Comparison of ENCODE assay signal across 29 cellular contexts in genomic region chr12:56599041-56599440, GRCh38.
"Had no signal": no experiment of that assay in that cellular context is flagged by ENCODE, and none has a peak within 500 bp of the region (broad histone marks: within the 10 kb centered on the region; RNA-seq: fewer than 3 reads in every experiment).

No MANE protein-coding gene starts in this region.

- ATAC-seq: naive thymus-derived CD4-positive, alpha-beta T cell; natural killer cell; psoas muscle; right cardiac atrium; right lobe of liver; stimulated activated memory B cell treated with anti-CD40 and anti-IgM and Interleukin-4, amounts not matched to agents 10 μg/mL and 1 μg/mL and 100 μg/mL, for 72 hours had no signal

- H3K4me3 Mint-ChIP-seq: naive thymus-derived CD4-positive, alpha-beta T cell; natural killer cell; nephron; stimulated activated memory B cell treated with anti-CD40 and anti-IgM and Interleukin-4, amounts not matched to agents 10 μg/mL and 1 μg/mL and 100 μg/mL, for 72 hours; stimulated activated naive CD8-positive, alpha-beta T cell treated with anti-CD3 and anti-CD28 coated beads, Interleukin-15, Interleukin-2, amounts not matched to agents 100 ng/mL and 50 ng/mL, for 24 hours had no signal

- H3K27me3 Mint-ChIP-seq: naive thymus-derived CD4-positive, alpha-beta T cell; progenitor cell of endocrine pancreas; stimulated activated memory B cell treated with anti-CD40 and anti-IgM and Interleukin-4, amounts not matched to agents 10 μg/mL and 1 μg/mL and 100 μg/mL, for 72 hours; stimulated activated naive CD8-positive, alpha-beta T cell treated with anti-CD3 and anti-CD28 coated beads, Interleukin-15, Interleukin-2, amounts not matched to agents 100 ng/mL and 50 ng/mL, for 24 hours had no signal

- H3K9me3 Mint-ChIP-seq: natural killer cell; nephron; stimulated activated memory B cell treated with anti-CD40 and anti-IgM and Interleukin-4, amounts not matched to agents 10 μg/mL and 1 μg/mL and 100 μg/mL, for 72 hours; stimulated activated naive CD8-positive, alpha-beta T cell treated with anti-CD3 and anti-CD28 coated beads, Interleukin-15, Interleukin-2, amounts not matched to agents 100 ng/mL and 50 ng/mL, for 24 hours had no signal

- H3K79me2 ChIP-seq: parathyroid adenoma had no signal

- H3K9me3 ChIP-seq: neutrophil, psoas muscle, right lobe of liver, spleen, stomach, thoracic aorta, thyroid gland, tibial nerve, upper lobe of left lung, vagina had no signal

- H3K27ac Mint-ChIP-seq: nephron; progenitor cell of endocrine pancreas; stimulated activated memory B cell treated with anti-CD40 and anti-IgM and Interleukin-4, amounts not matched to agents 10 μg/mL and 1 μg/mL and 100 μg/mL, for 72 hours; stimulated activated naive CD8-positive, alpha-beta T cell treated with anti-CD3 and anti-CD28 coated beads, Interleukin-15, Interleukin-2, amounts not matched to agents 100 ng/mL and 50 ng/mL, for 24 hours had no signal

- H2AFZ ChIP-seq: parathyroid adenoma had no signal

- DNase-seq: naive thymus-derived CD4-positive, alpha-beta T cell; natural killer cell; nucleus accumbens; posterior cingulate gyrus; psoas muscle; right cardiac atrium; right lobe of liver; spleen; stimulated activated CD4-positive, alpha-beta T cell treated with anti-CD3 and anti-CD28 coated beads, Interleukin-12 subunit alpha, Interleukin-12 subunit beta, amount 100 ng/mL, for 4 hours; stimulated activated CD4-positive, alpha-beta T cell treated with anti-CD3 and anti-CD28 coated beads, Interleukin-1b, Interleukin-23, amount 100 ng/mL, for 48 hours; stimulated activated CD4-positive, alpha-beta T cell treated with anti-CD3 and anti-CD28 coated beads, Interleukin-4, amount 100 ng/mL, for 1 hour; stimulated activated CD4-positive, alpha-beta T cell treated with anti-CD3 and anti-CD28 coated beads, Interleukin-4, amount 100 ng/mL, for 4 hours; stimulated activated CD8-positive, alpha-beta memory T cell treated with anti-CD3 and anti-CD28 coated beads, Interleukin-4, amount 100 ng/mL, for 48 hours; stimulated activated naive CD4-positive, alpha-beta T cell treated with Interleukin-2 at 50 U/mL for 16 hours; stomach; thyroid gland; trophoblast cell had no signal

- H3K27me3 ChIP-seq: neutrophil, right lobe of liver, spleen, stomach, thyroid gland, tibial nerve, upper lobe of left lung, vagina had no signal

- H3K4me3 ChIP-seq: psoas muscle, right lobe of liver, skin epidermis, smooth muscle cell, spleen, stomach, thoracic aorta, thyroid gland, tibial nerve, vagina had no signal

- H3K4me2 ChIP-seq: smooth muscle cell had no signal

- H3K27ac ChIP-seq: neutrophil, parathyroid adenoma, psoas muscle, right lobe of liver, skin epidermis, stomach, thoracic aorta, thyroid gland, vagina had no signal

- H3K9ac ChIP-seq: parathyroid adenoma had no signal

- H3K4me1 ChIP-seq: parathyroid adenoma, psoas muscle, right lobe of liver had no signal
